In genomic region chr17:44581868-44582267, GRCh38 we compare ENCODE assay signal across 12 cellular contexts. TPM values are rescaled to one million over a fixed set of nuclear protein-coding genes. Genes with fewer than 3 reads are reported as not detected.
DNase-seq lines count a peak whose midpoint lies in the region; ATAC-seq, FAIRE-seq and TF ChIP-seq lines count a peak whose summit lies in the region.
"Had no signal": no experiment of that assay in that cellular context is flagged by ENCODE, and none has a peak within 500 bp of the region (broad histone marks: within the 10 kb centered on the region; RNA-seq: fewer than 3 reads in every experiment).

No MANE protein-coding gene starts in this region.

- H3K4me2 ChIP-seq in A549: no peak overlapping the region

- TF ChIP-seq RAD21 in A549 (conservative IDR thresholded peaks at IDR 0.05 in 1 of 2, IDR thresholded peaks at IDR 0.05 in 1 of 2): peak; percentile 59 to 73

- no peaks in the 10 kb centered on the region for H3K9me3 Mint-ChIP-seq in chondrocyte (ENCODE audit: low read depth)
- H3K9me3 Mint-ChIP-seq: mesothelial cell of epicardium had no signal

- peak overlapping the region in 1 of 2 experiments; percentile 59; a peak in 2 of 6 replicates for H3K27ac ChIP-seq in A549
- H3K27ac ChIP-seq: body of pancreas had no signal

- no peak for TF ChIP-seq POLR2A in A549 (IDR thresholded peaks at IDR 0.05; ENCODE audit: low read length)

- H3K4me1 ChIP-seq in A549: peaks cover 23% of the 10 kb centered on the region
- H3K4me1 ChIP-seq: body of pancreas had no signal

- WGBS in A549 (ENCODE audit: missing lambda C conversion rate): 75% methylated on average over 11 of the region's 11 CpGs

- no peaks in the 10 kb centered on the region for H3K9me3 ChIP-seq in A549
- H3K9me3 ChIP-seq: body of pancreas had no signal

- TF ChIP-seq EP300 in A549 (IDR thresholded peaks at IDR 0.05): no peak

- H3K27ac Mint-ChIP-seq in chondrocyte (ENCODE audit: unreplicated experiment): no peak overlapping the region
- H3K27ac Mint-ChIP-seq: mesothelial cell of epicardium had no signal

- no peak overlapping the region for H3K4me3 ChIP-seq in A549
- H3K4me3 ChIP-seq: body of pancreas had no signal

- CTCF ChIA-PET in A549 (lab: Yijun Ruan, JAX): interaction anchor here (0.7 to 7.3 kb wide), 27 partner anchors 9 to 72 kb away, joined by 3 to 103 read pairs (median 4); no protein-coding TSS in a partner anchor

- peaks cover 42% of the 10 kb centered on the region for H3K4me1 Mint-ChIP-seq in chondrocyte (ENCODE audit: low read depth)

- peak; percentile 44 for TF ChIP-seq CTCF in A549 (IDR thresholded peaks at IDR 0.05)
- TF ChIP-seq CTCF in chondrocyte (IDR thresholded peaks at IDR 0.05): peak; percentile 58

- no peak overlapping the region for H3K4me3 Mint-ChIP-seq in chondrocyte (ENCODE audit: unreplicated experiment)
- H3K4me3 Mint-ChIP-seq: mesothelial cell of epicardium had no signal

- H3K27me3 Mint-ChIP-seq in chondrocyte (ENCODE audit: low read depth): no peaks in the 10 kb centered on the region

- no peak for FAIRE-seq in A549 (lab: Jason Lieb, UNC)

- POLR2A ChIA-PET in A549 (lab: Yijun Ruan, JAX): no interaction called here

- DNase-seq in A549 (ENCODE audit: low read depth in 1 of 2, low spot score in 1 of 2): peak; percentile 68
- peak; percentile 80 for DNase-seq in D341Med (ENCODE audit: low spot score)
- peak; percentile 5 for DNase-seq in NCI-H1694 (lab: John Stamatoyannopoulos, UW)
- no peak for DNase-seq in chondrocyte (ENCODE audit: low spot score)
- no peak for DNase-seq in iPS-NIHi11 (ENCODE audit: low spot score)
- DNase-seq: body of pancreas, foreskin melanocyte, MV-4-11 had no signal

- ATAC-seq in A549 (peak; percentile 64 to 85; a peak in 5 of 6 replicates), HG03025 (IDR thresholded peaks at IDR 0.05; ENCODE audit: low FRiP score, unreplicated experiment) (no peak), GM19035 (IDR thresholded peaks at IDR 0.05; ENCODE audit: unreplicated experiment) (no peak), HG03196 (IDR thresholded peaks at IDR 0.05; ENCODE audit: unreplicated experiment) (no peak)
- ATAC-seq: body of pancreas had no signal

- no peaks in the 10 kb centered on the region for H3K36me3 Mint-ChIP-seq in chondrocyte (ENCODE audit: low read depth)
- H3K36me3 Mint-ChIP-seq: mesothelial cell of epicardium had no signal

TF ChIP-seq in A549, 52 proteins besides CTCF, POLR2A, EP300 and RAD21:
- TF ChIP-seq KDM5A (IDR thresholded peaks at IDR 0.05) (no peak), SMC3 (IDR thresholded peaks at IDR 0.05) (peak; percentile 64; the same call in 2 of the 3 replicates), TFCP2L1 (CRISPR knock-in tag; IDR thresholded peaks at IDR 0.05) (no peak), USF2 (IDR thresholded peaks at IDR 0.05) (no peak)

RNA-seq across cellular contexts. Expression of gene FZD2, which starts 24.6 kb away (rescaled TPM):
- polyA plus RNA-seq in A549 (2011; rRNA removed) (25.8 and 26.9 TPM in 2 replicates), A549 (2017; fragmentation: RNase III; extraction: RNeasy Plus Mini Kit Qiagen cat#74134 plus additional on column Dnase treatment) (42.0 to 62.4 TPM (median 54.9 TPM) in 3 replicates)
- 61.7 and 106 TPM in 2 replicates for polyA plus RNA-seq in A549 (2012; cell fraction: cytosol; rRNA removed)
- 144 and 234 TPM in 2 replicates for polyA plus RNA-seq in A549 (2012; cell fraction: nucleus; rRNA removed)
- 33.1 and 61.1 TPM in 2 replicates for polyA minus RNA-seq in A549 (2011; rRNA and poly(A)+ RNA removed)
- 103 to 127 TPM (median 108 TPM) in 3 replicates for total RNA-seq in chondrocyte

Comparison
In these comparisons a context has a peak if more than half of its experiments do, and no peak if none do; other contexts are left out.
1. ATAC-seq: peak in A549 (2 of 2); none in HG03025 (single experiment), GM19035 (single experiment) and HG03196 (single experiment).
2. DNase-seq: peak in A549 (2 of 2), D341Med (single experiment) and NCI-H1694 (single experiment); none in chondrocyte (single experiment) and iPS-NIHi11 (single experiment).